In the genomic region with DNA sequence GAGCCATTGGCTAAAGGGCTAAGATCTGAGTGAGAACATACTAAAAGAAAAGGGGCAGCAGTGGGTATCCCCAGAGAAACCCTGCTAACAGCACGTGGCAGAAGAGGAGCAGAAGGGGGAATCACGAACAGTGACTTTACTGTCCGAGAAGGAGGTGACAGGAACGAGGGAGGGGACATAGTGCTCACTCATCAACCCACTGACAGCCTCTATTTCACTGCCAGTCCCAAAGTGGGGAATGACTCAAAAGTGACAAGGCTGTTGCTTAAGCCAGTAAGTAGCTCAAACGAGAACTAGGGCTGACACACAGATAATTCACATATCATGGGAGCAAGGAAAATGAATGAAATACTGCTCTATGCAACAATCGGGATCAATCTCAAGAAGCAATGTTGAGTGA, we compare ENCODE assay signal across 22 cellular contexts.
"Had no signal": no experiment of that assay in that cellular context is flagged by ENCODE, and none has a peak within 500 bp of the region (broad histone marks: within the 10 kb centered on the region; RNA-seq: fewer than 3 reads in every experiment).

No MANE protein-coding gene starts in this region.

- H3K27me3 Mint-ChIP-seq: stimulated activated naive CD8-positive, alpha-beta T cell treated with anti-CD3 and anti-CD28 coated beads, Interleukin-15, Interleukin-2, amounts not matched to agents 100 ng/mL and 50 ng/mL, for 24 hours had no signal

- H3K27ac Mint-ChIP-seq: activated T-cell treated with anti-CD3 and anti-CD28 coated beads, Interleukin-2, amount 50 U/mL, for 72 hours; stimulated activated effector memory CD8-positive, alpha-beta T cell treated with anti-CD3 and anti-CD28 coated beads, Interleukin-12 subunit alpha, Interleukin-12 subunit beta, amount 100 ng/mL, for 72 hours; stimulated activated naive CD8-positive, alpha-beta T cell treated with anti-CD3 and anti-CD28 coated beads, Interleukin-15, Interleukin-2, amounts not matched to agents 100 ng/mL and 50 ng/mL, for 24 hours; T-helper 2 cell treated with Interferon-gamma antibody and Interleukin-4, amounts not matched to agents 5 μg/mL and 100 μg/mL, for 36 hours had no signal

- H3K4me1 Mint-ChIP-seq: neural crest cell had no signal

- H3K9me3 Mint-ChIP-seq: stimulated activated effector memory CD8-positive, alpha-beta T cell treated with anti-CD3 and anti-CD28 coated beads, Interleukin-12 subunit alpha, Interleukin-12 subunit beta, amount 100 ng/mL, for 72 hours had no signal

- H3K4me3 Mint-ChIP-seq: activated T-cell treated with anti-CD3 and anti-CD28 coated beads, Interleukin-2, amount 50 U/mL, for 72 hours; neural crest cell; stimulated activated effector memory CD8-positive, alpha-beta T cell treated with anti-CD3 and anti-CD28 coated beads, Interleukin-12 subunit alpha, Interleukin-12 subunit beta, amount 100 ng/mL, for 72 hours; stimulated activated naive CD8-positive, alpha-beta T cell treated with anti-CD3 and anti-CD28 coated beads, Interleukin-15, Interleukin-2, amounts not matched to agents 100 ng/mL and 50 ng/mL, for 24 hours; T-helper 2 cell treated with Interferon-gamma antibody and Interleukin-4, amounts not matched to agents 5 μg/mL and 100 μg/mL, for 36 hours had no signal

- DNase-seq: activated CD4-positive, alpha-beta T cell treated with anti-CD3 and anti-CD28 coated beads for 4 hours; activated CD4-positive, alpha-beta T cell treated with anti-CD3 and anti-CD28 coated beads, Interleukin-2, amount 50 U/mL, for 4 hours; activated naive CD4-positive, alpha-beta T cell; activated T-cell treated with anti-CD3 and anti-CD28 coated beads for 4 hours; activated T-cell treated with anti-CD3 and anti-CD28 coated beads, Interleukin-2, amount 50 U/mL, for 72 hours; dermis blood vessel endothelial cell; effector CD4-positive, alpha-beta T cell; esophagus squamous epithelium; hippocampal formation; lower lobe of right lung; mesendoderm; mucosa of descending colon; nucleus accumbens; right lobe of liver; stimulated activated CD4-positive, alpha-beta T cell treated with anti-CD3 and anti-CD28 coated beads, Interleukin-4, amount 100 ng/mL, for 24 hours; T-helper 1 cell; trophoblast cell had no signal

- H3K36me3 Mint-ChIP-seq: stimulated activated effector memory CD8-positive, alpha-beta T cell treated with anti-CD3 and anti-CD28 coated beads, Interleukin-12 subunit alpha, Interleukin-12 subunit beta, amount 100 ng/mL, for 72 hours had no signal

- ATAC-seq: activated naive CD4-positive, alpha-beta T cell treated with anti-CD3 and anti-CD28 coated beads, Interleukin-2, amount 50 U/mL, for 72 hours; activated T-cell treated with anti-CD3 and anti-CD28 coated beads, Interleukin-2, amount 50 U/mL, for 72 hours; lower lobe of right lung; mucosa of descending colon; right lobe of liver; stimulated activated effector memory CD8-positive, alpha-beta T cell treated with anti-CD3 and anti-CD28 coated beads, Interleukin-12 subunit alpha, Interleukin-12 subunit beta, amount 100 ng/mL, for 72 hours had no signal
